Comparison of ENCODE assay signal across 1 cellular context in the genomic region with DNA sequence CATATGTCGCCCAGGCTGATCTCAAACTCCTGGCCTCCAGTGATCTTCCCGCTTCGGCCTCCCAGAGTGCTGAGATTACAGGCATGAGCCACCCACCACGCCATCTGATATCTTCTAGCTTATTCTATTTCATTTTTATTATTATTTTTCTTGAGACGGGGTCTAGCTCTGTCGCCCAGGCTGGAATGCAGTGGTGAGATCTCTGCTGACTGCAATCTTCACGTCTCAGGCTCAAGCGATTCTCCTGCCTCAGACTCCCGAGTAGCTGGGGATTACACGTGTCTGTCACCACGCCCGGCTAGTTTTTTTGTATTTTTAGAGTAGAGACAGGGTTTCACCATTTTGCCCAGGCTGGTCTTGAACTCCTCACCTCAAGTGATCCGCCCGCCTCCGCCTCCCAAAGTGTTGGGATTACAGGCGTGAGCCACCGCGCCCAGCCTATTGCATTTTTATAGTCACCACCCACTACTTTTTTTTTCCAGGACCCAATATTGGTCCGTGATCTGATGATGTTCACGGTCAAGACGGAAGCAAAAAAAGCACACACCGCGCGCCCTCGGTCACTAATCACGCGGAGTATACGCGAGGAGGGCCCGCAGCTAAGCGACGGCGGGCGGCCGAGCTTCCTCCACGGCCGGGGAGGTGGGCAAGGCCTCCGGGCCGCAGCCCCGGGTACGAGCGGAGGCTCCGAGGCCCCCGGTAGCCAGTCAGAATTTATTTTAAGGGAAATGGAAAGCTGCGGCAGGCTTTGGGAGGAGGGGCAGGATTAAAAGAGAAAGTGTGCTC.
TF ChIP-seq lines count a peak whose summit lies in the region.

No MANE protein-coding gene starts in this region.

TF ChIP-seq in HepG2, 621 proteins besides CTCF, POLR2A, EP300 and RAD21 (continues in another document):
- TF ChIP-seq HMGA1 (CRISPR knock-in tag; conservative IDR thresholded peaks at IDR 0.05): no peak
- peak; percentile 12; the same call in 1 of the 2 replicates for TF ChIP-seq NCOR1 (IDR thresholded peaks at IDR 0.05; ENCODE audit: borderline replicate concordance, low read length)
- 0 out of 2 replicates have a peak, but pooled peaks have one; percentile 12 for TF ChIP-seq U2AF2 (IDR thresholded peaks at IDR 0.05; ENCODE audit: low read depth, low read length)
- TF ChIP-seq CBFB (CRISPR knock-in tag; IDR thresholded peaks at IDR 0.05): no peak
- TF ChIP-seq ZNF678 (CRISPR knock-in tag; IDR thresholded peaks at IDR 0.05): 0 out of 2 replicates have a peak, but pooled peaks have one; percentile 60
- no peak for TF ChIP-seq PHF5A (CRISPR knock-in tag; IDR thresholded peaks at IDR 0.05; ENCODE audit: low read depth, unreplicated experiment)
- 0 out of 2 replicates have a peak, but pooled peaks have one; percentile 20 for TF ChIP-seq ZC3H4 (CRISPR knock-in tag; IDR thresholded peaks at IDR 0.05; ENCODE audit: borderline replicate concordance)
- TF ChIP-seq, protein P1, sequence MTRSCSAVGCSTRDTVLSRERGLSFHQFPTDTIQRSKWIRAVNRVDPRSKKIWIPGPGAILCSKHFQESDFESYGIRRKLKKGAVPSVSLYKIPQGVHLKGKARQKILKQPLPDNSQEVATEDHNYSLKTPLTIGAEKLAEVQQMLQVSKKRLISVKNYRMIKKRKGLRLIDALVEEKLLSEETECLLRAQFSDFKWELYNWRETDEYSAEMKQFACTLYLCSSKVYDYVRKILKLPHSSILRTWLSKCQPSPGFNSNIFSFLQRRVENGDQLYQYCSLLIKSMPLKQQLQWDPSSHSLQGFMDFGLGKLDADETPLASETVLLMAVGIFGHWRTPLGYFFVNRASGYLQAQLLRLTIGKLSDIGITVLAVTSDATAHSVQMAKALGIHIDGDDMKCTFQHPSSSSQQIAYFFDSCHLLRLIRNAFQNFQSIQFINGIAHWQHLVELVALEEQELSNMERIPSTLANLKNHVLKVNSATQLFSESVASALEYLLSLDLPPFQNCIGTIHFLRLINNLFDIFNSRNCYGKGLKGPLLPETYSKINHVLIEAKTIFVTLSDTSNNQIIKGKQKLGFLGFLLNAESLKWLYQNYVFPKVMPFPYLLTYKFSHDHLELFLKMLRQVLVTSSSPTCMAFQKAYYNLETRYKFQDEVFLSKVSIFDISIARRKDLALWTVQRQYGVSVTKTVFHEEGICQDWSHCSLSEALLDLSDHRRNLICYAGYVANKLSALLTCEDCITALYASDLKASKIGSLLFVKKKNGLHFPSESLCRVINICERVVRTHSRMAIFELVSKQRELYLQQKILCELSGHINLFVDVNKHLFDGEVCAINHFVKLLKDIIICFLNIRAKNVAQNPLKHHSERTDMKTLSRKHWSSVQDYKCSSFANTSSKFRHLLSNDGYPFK (CRISPR knock-in tag; IDR thresholded peaks at IDR 0.05; ENCODE audit: borderline replicate concordance): peak; percentile 50; the same call in 1 of the 2 replicates
- TF ChIP-seq JUN (CRISPR knock-in tag; IDR thresholded peaks at IDR 0.05): no peak
- TF ChIP-seq ISX (CRISPR knock-in tag; conservative IDR thresholded peaks at IDR 0.05): no peak
- TF ChIP-seq LCORL (IDR thresholded peaks at IDR 0.05): no peak
- TF ChIP-seq LCORL (CRISPR knock-in tag; IDR thresholded peaks at IDR 0.05): peak; percentile 47; the same call in 1 of the 2 replicates
- TF ChIP-seq HCFC1 (IDR thresholded peaks at IDR 0.05; ENCODE audit: low read depth, low read length): no peak
- TF ChIP-seq, protein P2, sequence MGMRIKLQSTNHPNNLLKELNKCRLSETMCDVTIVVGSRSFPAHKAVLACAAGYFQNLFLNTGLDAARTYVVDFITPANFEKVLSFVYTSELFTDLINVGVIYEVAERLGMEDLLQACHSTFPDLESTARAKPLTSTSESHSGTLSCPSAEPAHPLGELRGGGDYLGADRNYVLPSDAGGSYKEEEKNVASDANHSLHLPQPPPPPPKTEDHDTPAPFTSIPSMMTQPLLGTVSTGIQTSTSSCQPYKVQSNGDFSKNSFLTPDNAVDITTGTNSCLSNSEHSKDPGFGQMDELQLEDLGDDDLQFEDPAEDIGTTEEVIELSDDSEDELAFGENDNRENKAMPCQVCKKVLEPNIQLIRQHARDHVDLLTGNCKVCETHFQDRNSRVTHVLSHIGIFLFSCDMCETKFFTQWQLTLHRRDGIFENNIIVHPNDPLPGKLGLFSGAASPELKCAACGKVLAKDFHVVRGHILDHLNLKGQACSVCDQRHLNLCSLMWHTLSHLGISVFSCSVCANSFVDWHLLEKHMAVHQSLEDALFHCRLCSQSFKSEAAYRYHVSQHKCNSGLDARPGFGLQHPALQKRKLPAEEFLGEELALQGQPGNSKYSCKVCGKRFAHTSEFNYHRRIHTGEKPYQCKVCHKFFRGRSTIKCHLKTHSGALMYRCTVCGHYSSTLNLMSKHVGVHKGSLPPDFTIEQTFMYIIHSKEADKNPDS (CRISPR knock-in tag; IDR thresholded peaks at IDR 0.05): no peak
- TF ChIP-seq, protein P3, sequence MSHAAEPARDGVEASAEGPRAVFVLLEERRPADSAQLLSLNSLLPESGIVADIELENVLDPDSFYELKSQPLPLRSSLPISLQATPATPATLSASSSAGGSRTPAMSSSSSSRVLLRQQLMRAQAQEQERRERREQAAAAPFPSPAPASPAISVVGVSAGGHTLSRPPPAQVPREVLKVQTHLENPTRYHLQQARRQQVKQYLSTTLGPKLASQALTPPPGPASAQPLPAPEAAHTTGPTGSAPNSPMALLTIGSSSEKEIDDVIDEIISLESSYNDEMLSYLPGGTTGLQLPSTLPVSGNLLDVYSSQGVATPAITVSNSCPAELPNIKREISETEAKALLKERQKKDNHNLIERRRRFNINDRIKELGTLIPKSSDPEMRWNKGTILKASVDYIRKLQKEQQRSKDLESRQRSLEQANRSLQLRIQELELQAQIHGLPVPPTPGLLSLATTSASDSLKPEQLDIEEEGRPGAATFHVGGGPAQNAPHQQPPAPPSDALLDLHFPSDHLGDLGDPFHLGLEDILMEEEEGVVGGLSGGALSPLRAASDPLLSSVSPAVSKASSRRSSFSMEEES (CRISPR knock-in tag; IDR thresholded peaks at IDR 0.05): peak; percentile 4; the same call in 1 of the 2 replicates
- 0 out of 2 replicates have a peak, but pooled peaks have one; percentile 34 for TF ChIP-seq RARG (CRISPR knock-in tag; IDR thresholded peaks at IDR 0.05; ENCODE audit: low read depth)
- TF ChIP-seq PHF8 (CRISPR knock-in tag; IDR thresholded peaks at IDR 0.05): peak; percentile 78
- no peak for TF ChIP-seq ZNF224 (CRISPR knock-in tag; IDR thresholded peaks at IDR 0.05)
- peak; percentile 81; the same call in 1 of the 2 replicates for TF ChIP-seq ZNF598 (CRISPR knock-in tag; IDR thresholded peaks at IDR 0.05; ENCODE audit: borderline replicate concordance)
- peak; percentile 29; the same call in 1 of the 2 replicates for TF ChIP-seq FOXK1 (CRISPR knock-in tag; IDR thresholded peaks at IDR 0.05; ENCODE audit: borderline replicate concordance, low read depth)
- TF ChIP-seq, protein P4, sequence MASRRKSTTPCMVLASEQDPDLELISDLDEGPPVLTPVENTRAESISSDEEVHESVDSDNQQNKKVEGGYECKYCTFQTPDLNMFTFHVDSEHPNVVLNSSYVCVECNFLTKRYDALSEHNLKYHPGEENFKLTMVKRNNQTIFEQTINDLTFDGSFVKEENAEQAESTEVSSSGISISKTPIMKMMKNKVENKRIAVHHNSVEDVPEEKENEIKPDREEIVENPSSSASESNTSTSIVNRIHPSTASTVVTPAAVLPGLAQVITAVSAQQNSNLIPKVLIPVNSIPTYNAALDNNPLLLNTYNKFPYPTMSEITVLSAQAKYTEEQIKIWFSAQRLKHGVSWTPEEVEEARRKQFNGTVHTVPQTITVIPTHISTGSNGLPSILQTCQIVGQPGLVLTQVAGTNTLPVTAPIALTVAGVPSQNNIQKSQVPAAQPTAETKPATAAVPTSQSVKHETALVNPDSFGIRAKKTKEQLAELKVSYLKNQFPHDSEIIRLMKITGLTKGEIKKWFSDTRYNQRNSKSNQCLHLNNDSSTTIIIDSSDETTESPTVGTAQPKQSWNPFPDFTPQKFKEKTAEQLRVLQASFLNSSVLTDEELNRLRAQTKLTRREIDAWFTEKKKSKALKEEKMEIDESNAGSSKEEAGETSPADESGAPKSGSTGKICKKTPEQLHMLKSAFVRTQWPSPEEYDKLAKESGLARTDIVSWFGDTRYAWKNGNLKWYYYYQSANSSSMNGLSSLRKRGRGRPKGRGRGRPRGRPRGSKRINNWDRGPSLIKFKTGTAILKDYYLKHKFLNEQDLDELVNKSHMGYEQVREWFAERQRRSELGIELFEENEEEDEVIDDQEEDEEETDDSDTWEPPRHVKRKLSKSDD (CRISPR knock-in tag; IDR thresholded peaks at IDR 0.05; ENCODE audit: low read depth): 0 out of 2 replicates have a peak, but pooled peaks have one; percentile 43
- TF ChIP-seq ZNF788 (CRISPR knock-in tag; IDR thresholded peaks at IDR 0.05; ENCODE audit: borderline replicate concordance): peak; percentile 56; the same call in 1 of the 2 replicates
- peak; percentile 77; the same call in 1 of the 2 replicates for TF ChIP-seq KDM3A (CRISPR knock-in tag; IDR thresholded peaks at IDR 0.05; ENCODE audit: low read depth)
- no peak for TF ChIP-seq DNMT1 (CRISPR knock-in tag; IDR thresholded peaks at IDR 0.05)
- TF ChIP-seq, protein P5, sequence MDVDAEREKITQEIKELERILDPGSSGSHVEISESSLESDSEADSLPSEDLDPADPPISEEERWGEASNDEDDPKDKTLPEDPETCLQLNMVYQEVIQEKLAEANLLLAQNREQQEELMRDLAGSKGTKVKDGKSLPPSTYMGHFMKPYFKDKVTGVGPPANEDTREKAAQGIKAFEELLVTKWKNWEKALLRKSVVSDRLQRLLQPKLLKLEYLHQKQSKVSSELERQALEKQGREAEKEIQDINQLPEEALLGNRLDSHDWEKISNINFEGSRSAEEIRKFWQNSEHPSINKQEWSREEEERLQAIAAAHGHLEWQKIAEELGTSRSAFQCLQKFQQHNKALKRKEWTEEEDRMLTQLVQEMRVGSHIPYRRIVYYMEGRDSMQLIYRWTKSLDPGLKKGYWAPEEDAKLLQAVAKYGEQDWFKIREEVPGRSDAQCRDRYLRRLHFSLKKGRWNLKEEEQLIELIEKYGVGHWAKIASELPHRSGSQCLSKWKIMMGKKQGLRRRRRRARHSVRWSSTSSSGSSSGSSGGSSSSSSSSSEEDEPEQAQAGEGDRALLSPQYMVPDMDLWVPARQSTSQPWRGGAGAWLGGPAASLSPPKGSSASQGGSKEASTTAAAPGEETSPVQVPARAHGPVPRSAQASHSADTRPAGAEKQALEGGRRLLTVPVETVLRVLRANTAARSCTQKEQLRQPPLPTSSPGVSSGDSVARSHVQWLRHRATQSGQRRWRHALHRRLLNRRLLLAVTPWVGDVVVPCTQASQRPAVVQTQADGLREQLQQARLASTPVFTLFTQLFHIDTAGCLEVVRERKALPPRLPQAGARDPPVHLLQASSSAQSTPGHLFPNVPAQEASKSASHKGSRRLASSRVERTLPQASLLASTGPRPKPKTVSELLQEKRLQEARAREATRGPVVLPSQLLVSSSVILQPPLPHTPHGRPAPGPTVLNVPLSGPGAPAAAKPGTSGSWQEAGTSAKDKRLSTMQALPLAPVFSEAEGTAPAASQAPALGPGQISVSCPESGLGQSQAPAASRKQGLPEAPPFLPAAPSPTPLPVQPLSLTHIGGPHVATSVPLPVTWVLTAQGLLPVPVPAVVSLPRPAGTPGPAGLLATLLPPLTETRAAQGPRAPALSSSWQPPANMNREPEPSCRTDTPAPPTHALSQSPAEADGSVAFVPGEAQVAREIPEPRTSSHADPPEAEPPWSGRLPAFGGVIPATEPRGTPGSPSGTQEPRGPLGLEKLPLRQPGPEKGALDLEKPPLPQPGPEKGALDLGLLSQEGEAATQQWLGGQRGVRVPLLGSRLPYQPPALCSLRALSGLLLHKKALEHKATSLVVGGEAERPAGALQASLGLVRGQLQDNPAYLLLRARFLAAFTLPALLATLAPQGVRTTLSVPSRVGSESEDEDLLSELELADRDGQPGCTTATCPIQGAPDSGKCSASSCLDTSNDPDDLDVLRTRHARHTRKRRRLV (CRISPR knock-in tag; IDR thresholded peaks at IDR 0.05): no peak
- TF ChIP-seq RNF2 (conservative IDR thresholded peaks at IDR 0.05; ENCODE audit: low read depth): peak; percentile 87; the same call in 1 of the 2 replicates
- no peak for TF ChIP-seq ZNF878 (CRISPR knock-in tag; IDR thresholded peaks at IDR 0.05)
- TF ChIP-seq REL (CRISPR knock-in tag; conservative IDR thresholded peaks at IDR 0.05): no peak; the same call in 1 of the 2 replicates
- TF ChIP-seq, protein P6, sequence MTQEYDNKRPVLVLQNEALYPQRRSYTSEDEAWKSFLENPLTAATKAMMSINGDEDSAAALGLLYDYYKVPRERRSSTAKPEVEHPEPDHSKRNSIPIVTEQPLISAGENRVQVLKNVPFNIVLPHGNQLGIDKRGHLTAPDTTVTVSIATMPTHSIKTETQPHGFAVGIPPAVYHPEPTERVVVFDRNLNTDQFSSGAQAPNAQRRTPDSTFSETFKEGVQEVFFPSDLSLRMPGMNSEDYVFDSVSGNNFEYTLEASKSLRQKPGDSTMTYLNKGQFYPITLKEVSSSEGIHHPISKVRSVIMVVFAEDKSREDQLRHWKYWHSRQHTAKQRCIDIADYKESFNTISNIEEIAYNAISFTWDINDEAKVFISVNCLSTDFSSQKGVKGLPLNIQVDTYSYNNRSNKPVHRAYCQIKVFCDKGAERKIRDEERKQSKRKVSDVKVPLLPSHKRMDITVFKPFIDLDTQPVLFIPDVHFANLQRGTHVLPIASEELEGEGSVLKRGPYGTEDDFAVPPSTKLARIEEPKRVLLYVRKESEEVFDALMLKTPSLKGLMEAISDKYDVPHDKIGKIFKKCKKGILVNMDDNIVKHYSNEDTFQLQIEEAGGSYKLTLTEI (CRISPR knock-in tag; conservative IDR thresholded peaks at IDR 0.05): no peak
- TF ChIP-seq, protein P7, sequence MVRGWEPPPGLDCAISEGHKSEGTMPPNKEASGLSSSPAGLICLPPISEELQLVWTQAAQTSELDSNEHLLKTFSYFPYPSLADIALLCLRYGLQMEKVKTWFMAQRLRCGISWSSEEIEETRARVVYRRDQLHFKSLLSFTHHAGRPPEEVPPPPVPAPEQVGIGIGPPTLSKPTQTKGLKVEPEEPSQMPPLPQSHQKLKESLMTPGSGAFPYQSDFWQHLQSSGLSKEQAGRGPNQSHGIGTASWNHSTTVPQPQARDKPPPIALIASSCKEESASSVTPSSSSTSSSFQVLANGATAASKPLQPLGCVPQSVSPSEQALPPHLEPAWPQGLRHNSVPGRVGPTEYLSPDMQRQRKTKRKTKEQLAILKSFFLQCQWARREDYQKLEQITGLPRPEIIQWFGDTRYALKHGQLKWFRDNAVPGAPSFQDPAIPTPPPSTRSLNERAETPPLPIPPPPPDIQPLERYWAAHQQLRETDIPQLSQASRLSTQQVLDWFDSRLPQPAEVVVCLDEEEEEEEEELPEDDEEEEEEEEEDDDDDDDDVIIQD (CRISPR knock-in tag; IDR thresholded peaks at IDR 0.05; ENCODE audit: low read depth): no peak
- TF ChIP-seq TBX3 (IDR thresholded peaks at IDR 0.05; ENCODE audit: borderline replicate concordance): no peak
- TF ChIP-seq SOX6 (IDR thresholded peaks at IDR 0.05): no peak
- no peak; the same call in 1 of the 2 replicates for TF ChIP-seq SOX6 (CRISPR knock-in tag; IDR thresholded peaks at IDR 0.05)
- no peak; the same call in 1 of the 2 replicates for TF ChIP-seq ZBTB3 (CRISPR knock-in tag; IDR thresholded peaks at IDR 0.05; ENCODE audit: borderline replicate concordance, low read depth)
- TF ChIP-seq, protein P8, sequence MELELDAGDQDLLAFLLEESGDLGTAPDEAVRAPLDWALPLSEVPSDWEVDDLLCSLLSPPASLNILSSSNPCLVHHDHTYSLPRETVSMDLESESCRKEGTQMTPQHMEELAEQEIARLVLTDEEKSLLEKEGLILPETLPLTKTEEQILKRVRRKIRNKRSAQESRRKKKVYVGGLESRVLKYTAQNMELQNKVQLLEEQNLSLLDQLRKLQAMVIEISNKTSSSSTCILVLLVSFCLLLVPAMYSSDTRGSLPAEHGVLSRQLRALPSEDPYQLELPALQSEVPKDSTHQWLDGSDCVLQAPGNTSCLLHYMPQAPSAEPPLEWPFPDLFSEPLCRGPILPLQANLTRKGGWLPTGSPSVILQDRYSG (CRISPR knock-in tag; IDR thresholded peaks at IDR 0.05): no peak
- TF ChIP-seq ZBTB1 (CRISPR knock-in tag; IDR thresholded peaks at IDR 0.05; ENCODE audit: borderline replicate concordance): no peak
- TF ChIP-seq ZNF552 (CRISPR knock-in tag; IDR thresholded peaks at IDR 0.05; ENCODE audit: borderline replicate concordance): no peak
